1 cellular context compared by ENCODE assay signal in the genomic region with DNA sequence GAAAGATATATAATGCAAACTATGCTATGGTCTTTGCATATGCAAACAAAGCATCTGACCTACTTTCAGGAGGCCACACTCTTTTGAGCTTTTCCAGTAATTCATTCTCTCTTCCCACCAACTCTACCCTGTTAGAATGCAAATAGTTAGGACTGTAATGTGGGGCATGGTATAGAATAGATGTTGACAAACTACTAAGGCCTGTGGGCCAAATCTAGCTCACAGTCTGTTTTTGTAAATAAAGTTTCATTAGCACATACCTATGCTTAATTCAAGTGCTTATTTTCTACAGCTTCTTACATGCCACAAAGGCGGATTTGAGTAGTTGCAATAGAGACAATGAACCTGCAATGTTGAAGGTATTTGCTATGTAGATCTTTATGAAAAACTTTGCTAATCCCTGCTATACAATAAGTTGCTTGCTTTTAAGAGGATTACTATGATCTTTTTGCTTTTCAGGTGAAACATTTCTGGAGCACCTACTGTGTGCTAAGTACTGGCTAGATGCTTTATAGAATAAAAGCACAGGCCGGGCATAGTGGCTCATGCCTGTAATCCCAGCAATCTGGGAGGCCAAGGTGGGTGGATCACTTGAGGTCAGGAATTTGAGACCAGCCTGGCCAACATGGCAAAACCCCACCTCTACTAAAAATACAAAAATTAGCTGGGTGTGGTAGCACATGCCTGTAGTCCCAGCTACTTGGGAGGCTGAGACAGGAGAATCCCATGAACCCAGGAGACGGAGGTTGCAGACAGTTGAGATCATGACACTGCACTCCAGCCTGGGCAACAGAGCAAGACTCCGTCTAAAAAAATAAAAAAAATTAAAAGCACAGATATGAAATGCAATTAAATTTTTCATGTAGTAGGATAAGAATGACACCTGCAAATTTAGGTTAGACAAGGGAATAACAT.
TF ChIP-seq lines count a peak whose summit lies in the region.

No MANE protein-coding gene starts in this region.

TF ChIP-seq in HepG2, 621 proteins besides CTCF, POLR2A, EP300 and RAD21:
- TF ChIP-seq NFKB2 (CRISPR knock-in tag; IDR thresholded peaks at IDR 0.05; ENCODE audit: borderline replicate concordance): no peak
- TF ChIP-seq, protein P1, sequence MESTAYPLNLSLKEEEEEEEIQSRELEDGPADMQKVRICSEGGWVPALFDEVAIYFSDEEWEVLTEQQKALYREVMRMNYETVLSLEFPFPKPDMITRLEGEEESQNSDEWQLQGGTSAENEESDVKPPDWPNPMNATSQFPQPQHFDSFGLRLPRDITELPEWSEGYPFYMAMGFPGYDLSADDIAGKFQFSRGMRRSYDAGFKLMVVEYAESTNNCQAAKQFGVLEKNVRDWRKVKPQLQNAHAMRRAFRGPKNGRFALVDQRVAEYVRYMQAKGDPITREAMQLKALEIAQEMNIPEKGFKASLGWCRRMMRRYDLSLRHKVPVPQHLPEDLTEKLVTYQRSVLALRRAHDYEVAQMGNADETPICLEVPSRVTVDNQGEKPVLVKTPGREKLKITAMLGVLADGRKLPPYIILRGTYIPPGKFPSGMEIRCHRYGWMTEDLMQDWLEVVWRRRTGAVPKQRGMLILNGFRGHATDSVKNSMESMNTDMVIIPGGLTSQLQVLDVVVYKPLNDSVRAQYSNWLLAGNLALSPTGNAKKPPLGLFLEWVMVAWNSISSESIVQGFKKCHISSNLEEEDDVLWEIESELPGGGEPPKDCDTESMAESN (CRISPR knock-in tag; conservative IDR thresholded peaks at IDR 0.05): no peak
- TF ChIP-seq ZBTB43 (CRISPR knock-in tag; conservative IDR thresholded peaks at IDR 0.05): no peak
- no peak for TF ChIP-seq NCOR1 (IDR thresholded peaks at IDR 0.05; ENCODE audit: borderline replicate concordance, low read length)
TF ChIP-seq in HepG2: peak in this region for 0.
